28 cellular contexts compared by ENCODE assay signal in the genomic region with DNA sequence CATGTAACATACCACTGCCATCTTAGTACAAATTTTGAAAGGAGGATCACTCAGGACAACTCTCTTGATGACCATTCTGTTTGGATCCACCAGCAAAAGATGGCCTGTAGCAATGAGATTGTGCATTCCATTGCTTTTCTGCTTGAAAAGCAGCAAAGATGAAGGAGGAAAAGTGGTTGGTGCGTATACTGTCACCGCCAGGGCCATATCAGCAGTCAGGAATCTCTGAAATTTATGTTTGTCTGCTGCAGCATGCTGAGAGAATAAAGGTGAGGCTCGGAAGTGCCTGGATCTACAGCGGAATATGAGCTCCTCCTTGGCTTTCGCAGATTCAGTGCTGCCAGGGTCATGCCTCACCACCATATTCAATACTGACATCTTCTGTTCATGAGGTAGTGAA.
"Had no signal": no experiment of that assay in that cellular context is flagged by ENCODE, and none has a peak within 500 bp of the region (broad histone marks: within the 10 kb centered on the region; RNA-seq: fewer than 3 reads in every experiment).

No MANE protein-coding gene starts in this region.

- H3K36me3 ChIP-seq: adrenal gland, MG63, SJSA1 had no signal

- H3K9me3 ChIP-seq: adrenal gland, MG63, SJSA1 had no signal

- H3K4me1 ChIP-seq: adrenal gland had no signal

- ATAC-seq: activated CD8-positive, alpha-beta T cell treated with anti-CD3 and anti-CD28 coated beads, Interleukin-2, amount 10 ng/mL, durations not matched to agents 7 days and 5 days; Panc1; SK-N-SH treated with all-trans-retinoic acid at 6 μM for 48 hours; T-helper 17 cell; WTC11 had no signal

- DNase-seq: activated CD4-positive, alpha-beta T cell treated with anti-CD3 and anti-CD28 coated beads for 48 hours; activated CD4-positive, alpha-beta T cell treated with anti-CD3 and anti-CD28 coated beads, Interleukin-2, amount 50 U/mL, for 4 hours; activated CD4-positive, CD25-positive, alpha-beta regulatory T cell treated with anti-CD3 and anti-CD28 coated beads, Interleukin-2, amount 50 U/mL, for 72 hours; activated CD8-positive, alpha-beta memory T cell treated with anti-CD3 and anti-CD28 coated beads, Interleukin-2, amount 50 U/mL, for 48 hours; activated CD8-positive, alpha-beta T cell treated with anti-CD3 and anti-CD28 coated beads, Interleukin-2, amount 10 ng/mL, durations not matched to agents 7 days and 5 days; activated naive CD4-positive, alpha-beta T cell treated with anti-CD3 and anti-CD28 coated beads, Interleukin-2, amount 50 U/mL, for 16 hours; activated naive CD8-positive, alpha-beta T cell treated with anti-CD3 and anti-CD28 coated beads, Interleukin-2, amount 10 ng/mL, durations not matched to agents 7 days and 5 days; activated T-cell treated with anti-CD3 and anti-CD28 coated beads, Interleukin-2, amount 50 U/mL, for 1 hour; adrenal gland; anterior cingulate cortex; MG63; MV-4-11; NCI-H1105; NCI-H1436; NCI-H1694 treated with DMSO at 0.1 percent for 48 hours; NCI-H2029 treated with DMSO at 0.1 percent for 48 hours; NCI-H510A treated with DMSO at 0.1 percent for 48 hours; NCI-H69; NK-92 treated with Interleukin-12 subunit alpha and Interleukin-12 subunit beta, amount 100 ng/mL, for 24 hours; OCI-M1; SHP77; T-helper 17 cell; T-helper 9 cell had no signal

- H3K27me3 ChIP-seq: adrenal gland, MG63, SJSA1 had no signal

- H3K27ac ChIP-seq: RWPE1 had no signal

- H3K4me3 ChIP-seq: adrenal gland, MG63, SJSA1 had no signal
